Comparison of ENCODE assay signal across 28 cellular contexts in the genomic region with DNA sequence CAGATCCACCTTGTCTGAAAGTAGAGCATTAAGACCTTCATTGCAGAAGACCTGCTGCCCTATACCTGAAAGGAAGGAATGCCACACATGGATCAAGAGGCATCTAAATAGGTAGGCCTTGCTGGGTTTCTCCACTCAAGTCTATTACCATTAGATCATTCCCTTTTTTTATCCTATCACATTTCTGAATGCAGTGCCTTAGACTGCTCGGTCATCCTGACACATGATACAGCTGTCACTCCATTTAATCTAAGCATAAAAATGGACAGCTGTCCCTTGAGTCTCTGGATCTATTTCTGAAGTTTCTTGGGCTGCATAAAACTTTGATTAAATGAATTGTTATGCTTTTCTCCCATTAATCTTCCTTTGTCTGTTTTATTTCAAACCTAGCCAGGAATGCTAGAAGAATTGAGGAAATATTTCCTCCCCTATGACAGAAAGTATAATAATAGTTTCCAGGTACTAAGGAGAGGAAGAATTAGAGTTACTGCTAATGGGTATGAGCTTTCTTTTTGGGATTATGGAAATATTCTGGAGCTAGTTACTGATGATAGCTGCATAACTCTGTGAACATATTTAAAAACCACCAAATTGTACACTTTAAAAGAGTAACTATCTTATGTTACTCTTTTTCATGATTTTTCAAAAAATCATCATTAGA.
"Had no signal": no experiment of that assay in that cellular context is flagged by ENCODE, and none has a peak within 500 bp of the region (broad histone marks: within the 10 kb centered on the region; RNA-seq: fewer than 3 reads in every experiment).

No MANE protein-coding gene starts in this region.

- DNase-seq: activated CD4-positive, alpha-beta T cell treated with anti-CD3 and anti-CD28 coated beads for 48 hours; activated CD4-positive, alpha-beta T cell treated with anti-CD3 and anti-CD28 coated beads, Interleukin-2, amount 50 U/mL, for 4 hours; activated CD4-positive, CD25-positive, alpha-beta regulatory T cell treated with anti-CD3 and anti-CD28 coated beads, Interleukin-2, amount 50 U/mL, for 72 hours; activated CD8-positive, alpha-beta memory T cell treated with anti-CD3 and anti-CD28 coated beads, Interleukin-2, amount 10 ng/mL, durations not matched to agents 7 days and 5 days; activated effector memory CD4-positive, alpha-beta T cell treated with Interleukin-2 at 50 U/mL for 16 hours; activated naive CD4-positive, alpha-beta T cell treated with Interleukin-2 at 50 U/mL for 16 hours; activated naive CD8-positive, alpha-beta T cell treated with anti-CD3 and anti-CD28 coated beads, Interleukin-2, amount 50 U/mL, for 24 hours; activated T-cell treated with anti-CD3 and anti-CD28 coated beads, Interleukin-2, amount 50 U/mL, for 24 hours; amniotic stem cell; body of pancreas; NCI-H1092; NCI-H1417 treated with DMSO at 0.1 percent for 48 hours; NCI-H1694; NCI-H2029; NCI-H345; NCI-H510A; NCI-H526 treated with DMSO at 0.1 percent for 48 hours; NCI-H82; RPMI8226; SW 1271 had no signal

- H3K4me3 ChIP-seq: ascending aorta, body of pancreas, SJCRH30 had no signal

- H3K4me1 ChIP-seq: ascending aorta, body of pancreas had no signal

- H3K27me3 ChIP-seq: ascending aorta, body of pancreas, SJCRH30 had no signal

- H3K4me2 ChIP-seq: KMS-11 had no signal

- H3K27ac ChIP-seq: ascending aorta, body of pancreas, KMS-11, SJCRH30 had no signal

- H3K9ac ChIP-seq: KMS-11 had no signal

- H3K9me3 ChIP-seq: body of pancreas had no signal

- ATAC-seq: activated CD8-positive, alpha-beta memory T cell treated with anti-CD3 and anti-CD28 coated beads, Interleukin-2, amount 10 ng/mL, durations not matched to agents 7 days and 5 days; activated naive CD4-positive, alpha-beta T cell treated with anti-CD3 and anti-CD28 coated beads, Interleukin-2, amount 50 U/mL, for 72 hours; activated naive CD8-positive, alpha-beta T cell treated with anti-CD3 and anti-CD28 coated beads, Interleukin-2, amount 50 U/mL, for 24 hours; body of pancreas; Panc1; Right ventricle myocardium inferior; SK-N-SH treated with all-trans-retinoic acid at 6 μM for 48 hours; WTC11 had no signal

- H3K36me3 ChIP-seq: SJCRH30 had no signal
